In genomic region chr10:96129387-96130325, GRCh38 we compare ENCODE assay signal across 1 cellular context.
TF ChIP-seq lines count a peak whose summit lies in the region.

TSS of gene ZNF518A (plus strand) at chr10:96130297. CDS start at chr10:96156323, 26,026 bp downstream.

TF ChIP-seq in SK-N-SH treated with all-trans-retinoic acid at 6 μM for 48 hours, 23 proteins besides CTCF, POLR2A, EP300 and RAD21 (continued from another document):
- TF ChIP-seq POU6F1 (CRISPR knock-in tag; IDR thresholded peaks at IDR 0.05; ENCODE audit: borderline replicate concordance, low read depth) (no peak), ARNTL (CRISPR knock-in tag; IDR thresholded peaks at IDR 0.05; ENCODE audit: borderline replicate concordance, low read depth) (no peak), TSHZ2 (CRISPR knock-in tag; IDR thresholded peaks at IDR 0.05) (peak; percentile 70; the same call in 1 of the 2 replicates)
